In the genomic region with DNA sequence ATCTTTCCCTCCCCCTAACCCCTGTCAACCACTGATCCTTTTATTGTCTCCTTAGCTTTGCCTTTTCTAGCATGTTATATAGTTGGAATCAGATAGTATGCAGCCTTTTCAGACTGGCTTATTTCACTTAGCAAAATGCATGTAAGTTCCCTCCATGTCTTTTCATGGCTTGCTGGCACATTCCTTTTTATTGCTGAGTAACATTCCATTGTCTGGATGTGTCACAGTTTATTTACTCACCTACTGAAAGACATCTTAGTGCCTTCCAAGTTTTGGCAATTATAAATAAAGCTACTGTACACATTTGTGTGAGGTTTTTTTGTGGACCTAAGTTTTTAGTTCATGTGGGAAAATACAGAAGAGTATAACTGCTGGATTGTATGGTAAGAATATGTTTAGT, we compare ENCODE assay signal across 19 cellular contexts.
DNase-seq lines count a peak whose midpoint lies in the region; ATAC-seq and TF ChIP-seq lines count a peak whose summit lies in the region.
"Had no signal": no experiment of that assay in that cellular context is flagged by ENCODE, and none has a peak within 500 bp of the region (broad histone marks: within the 10 kb centered on the region; RNA-seq: fewer than 3 reads in every experiment).

No MANE protein-coding gene starts in this region.

- H3K4me1 Mint-ChIP-seq in HFFc6 (ENCODE audit: low read depth) = peaks cover 6% of the 10 kb centered on the region
- H3K4me1 Mint-ChIP-seq in central memory CD8-positive, alpha-beta T cell = no peaks in the 10 kb centered on the region
- H3K4me1 Mint-ChIP-seq: CD14-positive monocyte had no signal

- DNase-seq in EH (ENCODE audit: low read depth) (peak; percentile 56), HFFc6 (peak; percentile 13), kidney tubule cell (ENCODE audit: low spot score) (peak; percentile 9), CD1c-positive myeloid dendritic cell (ENCODE audit: extremely low spot score) (no peak)
- no peak for DNase-seq in central memory CD8-positive, alpha-beta T cell (ENCODE audit: low spot score in 2 of 2)
- DNase-seq in activated CD4-positive, alpha-beta T cell treated with anti-CD3 and anti-CD28 coated beads for 48 hours = no peak
- DNase-seq: AML-193, DMS79 treated with DMSO at 0.1 percent for 48 hours, GF-D8, KBM-7, NCI-H1105 treated with DMSO at 0.1 percent for 48 hours, NCI-H1694, NCI-H510A, NCI-H748 treated with DMSO at 0.1 percent for 48 hours, OCI-M1, RPMI8226, SIG-M5 had no signal

- H3K36me3 Mint-ChIP-seq in HFFc6 (ENCODE audit: low read depth) = peaks cover 12% of the 10 kb centered on the region
- no peaks in the 10 kb centered on the region for H3K36me3 Mint-ChIP-seq in central memory CD8-positive, alpha-beta T cell (ENCODE audit: insufficient read depth)
- H3K36me3 Mint-ChIP-seq: CD14-positive monocyte had no signal

- no peak overlapping the region for H3K27ac Mint-ChIP-seq in HFFc6
- peak overlapping the region; percentile 36 for H3K27ac Mint-ChIP-seq in central memory CD8-positive, alpha-beta T cell (ENCODE audit: low read depth)
- H3K27ac Mint-ChIP-seq: CD14-positive monocyte had no signal

- H3K27me3 Mint-ChIP-seq in HFFc6 (ENCODE audit: insufficient read depth) = peaks cover 11% of the 10 kb centered on the region
- H3K27me3 Mint-ChIP-seq in central memory CD8-positive, alpha-beta T cell = peaks cover 15% of the 10 kb centered on the region

- no peak for ATAC-seq in central memory CD8-positive, alpha-beta T cell (replicated peaks; ENCODE audit: extremely low read depth, poor library complexity, severe bottlenecking)
- no peak for ATAC-seq in HG03457 (IDR thresholded peaks at IDR 0.05; ENCODE audit: unreplicated experiment)

- peaks cover 23% of the 10 kb centered on the region for H3K9me3 Mint-ChIP-seq in HFFc6
- H3K9me3 Mint-ChIP-seq in central memory CD8-positive, alpha-beta T cell = peaks cover 9% of the 10 kb centered on the region

- no peak overlapping the region for H3K4me3 Mint-ChIP-seq in HFFc6
- H3K4me3 Mint-ChIP-seq in central memory CD8-positive, alpha-beta T cell = no peak overlapping the region
- H3K4me3 Mint-ChIP-seq: CD14-positive monocyte had no signal

- TF ChIP-seq CTCF in HFFc6 (IDR thresholded peaks at IDR 0.05) = no peak

Comparison
In these comparisons a context has a peak if more than half of its experiments do, and no peak if none do; other contexts are left out.
1. DNase-seq: peak in EH (single experiment), HFFc6 (single experiment) and kidney tubule cell (single experiment); none in central memory CD8-positive, alpha-beta T cell (0 of 2), CD1c-positive myeloid dendritic cell (single experiment) and activated CD4-positive, alpha-beta T cell treated with anti-CD3 and anti-CD28 coated beads for 48 hours (single experiment).